Comparison of ENCODE assay signal across 17 cellular contexts in genomic region chr9:137726764-137727163, GRCh38.
A peak's percentile ranks its signal among the peaks of the same experiment; 100 is the strongest.
DNase-seq lines count a peak whose midpoint lies in the region; ATAC-seq and TF ChIP-seq lines count a peak whose summit lies in the region.
"Had no signal": no experiment of that assay in that cellular context is flagged by ENCODE, and none has a peak within 500 bp of the region (broad histone marks: within the 10 kb centered on the region; RNA-seq: fewer than 3 reads in every experiment).

No MANE protein-coding gene starts in this region.

- TF ChIP-seq CTCF in natural killer cell (IDR thresholded peaks at IDR 0.05), result no peak
- TF ChIP-seq CTCF in WTC11 (IDR thresholded peaks at IDR 0.05), result no peak
- TF ChIP-seq CTCF in colonic mucosa (IDR thresholded peaks at IDR 0.05), result no peak

- POLR2A ChIA-PET in WTC11 (lab: Charles Lee), result no interaction called here

- CTCF ChIA-PET in WTC11 (lab: Charles Lee), result no interaction called here

- H3K4me3 ChIP-seq in colonic mucosa, result no peak overlapping the region
- H3K4me3 ChIP-seq: GM23248, HAP-1 had no signal

- no peak overlapping the region for H3K4me3 Mint-ChIP-seq in natural killer cell
- no peak overlapping the region for H3K4me3 Mint-ChIP-seq in natural killer cell treated with Interleukin-12 subunit alpha and Interleukin-12 subunit beta and Interleukin-15 and Interleukin-18, amount 100 ng/mL, for 72 hours
- H3K4me3 Mint-ChIP-seq in WTC11, result no peak overlapping the region
- peak overlapping the region in 1 of 5 donors; percentile 52 for H3K4me3 Mint-ChIP-seq in immature natural killer cell

- ATAC-seq in natural killer cell, result no peak
- no peak for ATAC-seq in natural killer cell treated with Interleukin-12 subunit alpha and Interleukin-12 subunit beta and Interleukin-15 and Interleukin-18, amount 100 ng/mL, for 72 hours
- ATAC-seq in WTC11, result no peak
- ATAC-seq in HG03457 (IDR thresholded peaks at IDR 0.05; ENCODE audit: unreplicated experiment), result no peak

- DNase-seq in natural killer cell (no peak), WTC11 (ENCODE audit: low spot score) (no peak), immature natural killer cell (no peak), nucleus accumbens (lab: John Stamatoyannopoulos, UW) (no peak), colonic mucosa (no peak)
- no peak for DNase-seq in natural killer cell treated with Interleukin-12 subunit alpha and Interleukin-12 subunit beta and Interleukin-15 and Interleukin-18, amount 100 ng/mL, for 72 hours (ENCODE audit: low spot score)
- DNase-seq: BE2C; C1 segment of cervical spinal cord; CD4-positive, CD25-positive, alpha-beta regulatory T cell; DMS 273 treated with DMSO at 0.1 percent for 48 hours; DMS53; DND-41; EL; GM23248 had no signal

- H3K27ac Mint-ChIP-seq in natural killer cell (peak overlapping the region; percentile 14 to 47), WTC11 (peak overlapping the region; percentile 97; the same call in 1 of the 2 replicates), immature natural killer cell (peak overlapping the region in 4 of 6 donors; percentile 18 to 65 (median 42))
- H3K27ac Mint-ChIP-seq in natural killer cell treated with Interleukin-12 subunit alpha and Interleukin-12 subunit beta and Interleukin-15 and Interleukin-18, amount 100 ng/mL, for 72 hours, result peak overlapping the region in 1 of 2 donors; percentile 67

- H3K27ac ChIP-seq in colonic mucosa, result no peak overlapping the region
- H3K27ac ChIP-seq: GM23248, HL-60 had no signal

- H3K4me1 Mint-ChIP-seq in natural killer cell, result peaks cover 64 to 71% of the 10 kb centered on the region in 2 donors
- H3K4me1 Mint-ChIP-seq in natural killer cell treated with Interleukin-12 subunit alpha and Interleukin-12 subunit beta and Interleukin-15 and Interleukin-18, amount 100 ng/mL, for 72 hours (ENCODE audit: low read depth in 2 of 2), result peaks cover 34 to 56% of the 10 kb centered on the region in 2 donors
- peaks cover 29% of the 10 kb centered on the region for H3K4me1 Mint-ChIP-seq in WTC11
- H3K4me1 Mint-ChIP-seq in immature natural killer cell, result peaks cover 70 to 71% of the 10 kb centered on the region in 2 donors

- H3K36me3 ChIP-seq in colonic mucosa, result no peaks in the 10 kb centered on the region

- H3K27me3 Mint-ChIP-seq in natural killer cell (ENCODE audit: low read depth in 2 of 2), result no peaks in the 10 kb centered on the region
- H3K27me3 Mint-ChIP-seq in natural killer cell treated with Interleukin-12 subunit alpha and Interleukin-12 subunit beta and Interleukin-15 and Interleukin-18, amount 100 ng/mL, for 72 hours, result no peaks in the 10 kb centered on the region
- H3K27me3 Mint-ChIP-seq in WTC11 (ENCODE audit: low read depth), result no peaks in the 10 kb centered on the region
- peaks cover 30 to 32% (median 31%) of the 10 kb centered on the region in 3 donors for H3K27me3 Mint-ChIP-seq in immature natural killer cell (ENCODE audit: low read depth in 3 of 3)
- H3K27me3 Mint-ChIP-seq: CD4-positive, CD25-positive, alpha-beta regulatory T cell had no signal

- H3K27me3 ChIP-seq in colonic mucosa, result no peaks in the 10 kb centered on the region
- H3K27me3 ChIP-seq: BE2C had no signal

- H3K9me3 Mint-ChIP-seq in natural killer cell (peaks cover 3 to 6% of the 10 kb centered on the region in 2 donors), WTC11 (peaks cover 1% of the 10 kb centered on the region), immature natural killer cell (peaks cover 15 to 22% (median 18%) of the 10 kb centered on the region in 6 donors)
- peaks cover 5% of the 10 kb centered on the region for H3K9me3 Mint-ChIP-seq in natural killer cell treated with Interleukin-12 subunit alpha and Interleukin-12 subunit beta and Interleukin-15 and Interleukin-18, amount 100 ng/mL, for 72 hours

- no peak overlapping the region for H3K9ac ChIP-seq in colonic mucosa (ENCODE audit: low read depth in 2 of 2, low read length in 2 of 2)
- H3K9ac ChIP-seq: GM23248 had no signal

- intact Hi-C loops in natural killer cell (cut with micrococcal nuclease), result no loop called here
- intact Hi-C loops in colonic mucosa (cut with DNase I), result no loop called here

- H3K9me3 ChIP-seq in colonic mucosa, result no peaks in the 10 kb centered on the region
- H3K9me3 ChIP-seq: BE2C, HAP-1 had no signal

- no peaks in the 10 kb centered on the region for H3K4me1 ChIP-seq in colonic mucosa
- H3K4me1 ChIP-seq: BE2C, HAP-1 had no signal

- peaks cover 28% of the 10 kb centered on the region for H3K36me3 Mint-ChIP-seq in natural killer cell
- peaks cover 33% of the 10 kb centered on the region for H3K36me3 Mint-ChIP-seq in natural killer cell treated with Interleukin-12 subunit alpha and Interleukin-12 subunit beta and Interleukin-15 and Interleukin-18, amount 100 ng/mL, for 72 hours
- H3K36me3 Mint-ChIP-seq in WTC11, result peaks cover 58% of the 10 kb centered on the region
- H3K36me3 Mint-ChIP-seq in immature natural killer cell, result peaks cover 48 to 68% (median 50%) of the 10 kb centered on the region in 3 donors

TF ChIP-seq in WTC11, 78 proteins besides CTCF, POLR2A, EP300 and RAD21 (continues in another document):
- no peak for TF ChIP-seq RORB (CRISPR knock-in tag; IDR thresholded peaks at IDR 0.05)
- no peak for TF ChIP-seq TCF7 (CRISPR knock-in tag; IDR thresholded peaks at IDR 0.05; ENCODE audit: low read depth)
- no peak for TF ChIP-seq E2F5 (CRISPR knock-in tag; IDR thresholded peaks at IDR 0.05)
- no peak for TF ChIP-seq ATF1 (CRISPR knock-in tag; IDR thresholded peaks at IDR 0.05)
- no peak for TF ChIP-seq ZNF396 (CRISPR knock-in tag; IDR thresholded peaks at IDR 0.05; ENCODE audit: borderline replicate concordance)
- TF ChIP-seq ETV6 (CRISPR knock-in tag; IDR thresholded peaks at IDR 0.05), result no peak
- TF ChIP-seq GABPB1 (CRISPR knock-in tag; IDR thresholded peaks at IDR 0.05), result no peak
- TF ChIP-seq SOX15 (CRISPR knock-in tag; IDR thresholded peaks at IDR 0.05), result no peak
- TF ChIP-seq NFATC4 (CRISPR knock-in tag; IDR thresholded peaks at IDR 0.05), result no peak
- TF ChIP-seq ZNF121 (CRISPR knock-in tag; IDR thresholded peaks at IDR 0.05), result no peak
- TF ChIP-seq ATF6 (CRISPR knock-in tag; IDR thresholded peaks at IDR 0.05), result no peak
- TF ChIP-seq AR (CRISPR knock-in tag; IDR thresholded peaks at IDR 0.05), result no peak
- no peak for TF ChIP-seq FOXK1 (CRISPR knock-in tag; IDR thresholded peaks at IDR 0.05)
- no peak for TF ChIP-seq ATF2 (CRISPR knock-in tag; IDR thresholded peaks at IDR 0.05; ENCODE audit: borderline replicate concordance, low read depth)
- TF ChIP-seq MXD4 (CRISPR knock-in tag; IDR thresholded peaks at IDR 0.05; ENCODE audit: borderline replicate concordance), result no peak
